ENCODE assay signal across 2 cellular contexts in genomic region chrX:87465757-87466156, GRCh38. TPM values are rescaled to one million over a fixed set of nuclear protein-coding genes. Genes with fewer than 3 reads are reported as not detected.
"Had no signal": no experiment of that assay in that cellular context is flagged by ENCODE, and none has a peak within 500 bp of the region (broad histone marks: within the 10 kb centered on the region; RNA-seq: fewer than 3 reads in every experiment).

No MANE protein-coding gene starts in this region.

RNA-seq across cellular contexts. Expression of gene KLHL4, which starts 51.8 kb away (rescaled TPM):
- total RNA-seq: G401, GM12878 had no signal
